Comparison of ENCODE assay signal across 11 cellular contexts in genomic region chr2:222572264-222572721, GRCh38.
DNase-seq lines count a peak whose midpoint lies in the region; ATAC-seq and TF ChIP-seq lines count a peak whose summit lies in the region.
"Had no signal": no experiment of that assay in that cellular context is flagged by ENCODE, and none has a peak within 500 bp of the region (broad histone marks: within the 10 kb centered on the region; RNA-seq: fewer than 3 reads in every experiment).

No MANE protein-coding gene starts in this region.

- peaks cover 12% of the 10 kb centered on the region for H3K36me3 ChIP-seq in ACC112 (ENCODE audit: insufficient read depth, low read length)

- no peak overlapping the region for H3K4me3 ChIP-seq in ACC112 (ENCODE audit: low read depth, low read length)
- H3K4me3 ChIP-seq in Jurkat, Clone E6-1 (ENCODE audit: low read length), result no peak overlapping the region
- H3K4me3 ChIP-seq in cardiac fibroblast (replicated peaks in 1 of 2; ENCODE audit: low read depth in 2 of 2, low read length in 2 of 2), result no peak overlapping the region
- H3K4me3 ChIP-seq: tibial artery had no signal

- ATAC-seq in HG03565 (IDR thresholded peaks at IDR 0.05; ENCODE audit: unreplicated experiment), result no peak
- ATAC-seq in HG03095 (IDR thresholded peaks at IDR 0.05; ENCODE audit: unreplicated experiment), result no peak

- no peak for TF ChIP-seq CTCF in cardiac fibroblast (IDR thresholded peaks at IDR 0.05; ENCODE audit: low read depth, low read length)

- DNase-seq in Jurkat, Clone E6-1 (ENCODE audit: low read depth, low spot score), result peak; percentile 57
- DNase-seq in cardiac fibroblast (ENCODE audit: low read depth in 2 of 2), result peak; percentile 21 to 41
- peak; percentile 36 for DNase-seq in myocyte (ENCODE audit: low read depth)
- DNase-seq in SW 1271 (lab: John Stamatoyannopoulos, UW), result no peak
- DNase-seq in DMS114 treated with DMSO at 0.1 percent for 48 hours (lab: John Stamatoyannopoulos, UW; ENCODE audit: unreplicated experiment), result no peak
- DNase-seq: GOT3, NCI-H2171, tibial artery had no signal

- H3K79me2 ChIP-seq in ACC112 (ENCODE audit: control insufficient read depth, insufficient read depth, low read length, unreplicated experiment), result no peaks in the 10 kb centered on the region

- H3K27ac ChIP-seq in ACC112 (ENCODE audit: low read depth, low read length), result peak overlapping the region; percentile 55
- H3K27ac ChIP-seq: tibial artery had no signal

- peaks cover 51% of the 10 kb centered on the region for H3K4me1 ChIP-seq in ACC112 (ENCODE audit: control insufficient read depth, insufficient read depth, low read length, unreplicated experiment)

- no peak overlapping the region for H2AFZ ChIP-seq in ACC112 (ENCODE audit: low read length, unreplicated experiment)

- no peaks in the 10 kb centered on the region for H3K27me3 ChIP-seq in ACC112 (ENCODE audit: insufficient read depth, low read length)
- H3K27me3 ChIP-seq: tibial artery had no signal

Comparison
In these comparisons a context has a peak if more than half of its experiments do, and no peak if none do; other contexts are left out.
1. DNase-seq: peak in Jurkat, Clone E6-1 (single experiment), cardiac fibroblast (2 of 2) and myocyte (single experiment); none in SW 1271 (0 of 2) and DMS114 treated with DMSO at 0.1 percent for 48 hours (single experiment).